13 cellular contexts compared by ENCODE assay signal in genomic region chr11:32154275-32154674, GRCh38.
DNase-seq lines count a peak whose midpoint lies in the region; ATAC-seq, FAIRE-seq and TF ChIP-seq lines count a peak whose summit lies in the region.
"Had no signal": no experiment of that assay in that cellular context is flagged by ENCODE, and none has a peak within 500 bp of the region (broad histone marks: within the 10 kb centered on the region; RNA-seq: fewer than 3 reads in every experiment).

No MANE protein-coding gene starts in this region.

- H3K9me3 Mint-ChIP-seq in activated CD4-positive, alpha-beta T cell treated with anti-CD3 and anti-CD28 coated beads for 36 hours (ENCODE audit: low read depth), result peaks cover 4% of the 10 kb centered on the region
- H3K9me3 Mint-ChIP-seq: activated naive CD4-positive, alpha-beta T cell treated with anti-CD3 and anti-CD28 coated beads, Interleukin-2, amount 50 U/mL, for 24 hours had no signal

- intact Hi-C loops in heart right ventricle (cut with DNase I) (loop anchor here in 1 of 10 donors (5.0 kb wide), 1 partner anchor 62 kb away; the partner anchor contains the start of gene RCN1), mucosa of descending colon (cut with DNase I, micrococcal nuclease) (no loop called here), right cardiac atrium (cut with DNase I) (no loop called here)
- intact Hi-C loops in activated CD4-positive, alpha-beta T cell treated with anti-CD3 and anti-CD28 coated beads for 36 hours (cut with DNase I, micrococcal nuclease), result no loop called here

- H3K27me3 ChIP-seq in cardiac muscle cell, result no peaks in the 10 kb centered on the region
- peaks cover 0 to 6% (median 0%) of the 10 kb centered on the region in 7 donors for H3K27me3 ChIP-seq in heart right ventricle
- no peaks in the 10 kb centered on the region for H3K27me3 ChIP-seq in right cardiac atrium (ENCODE audit: control insufficient read depth, insufficient read depth)

- POLR2A ChIA-PET in activated CD4-positive, alpha-beta T cell treated with anti-CD3 and anti-CD28 coated beads for 36 hours (lab: Charles Lee), result no interaction called here

- H3K36me3 ChIP-seq in cardiac muscle cell (no peaks in the 10 kb centered on the region), heart right ventricle (no peaks in the 10 kb centered on the region), mucosa of descending colon (ENCODE audit: low read depth) (no peaks in the 10 kb centered on the region)

- CTCF ChIA-PET in activated CD4-positive, alpha-beta T cell treated with anti-CD3 and anti-CD28 coated beads for 36 hours (lab: Charles Lee), result interaction anchor here (0.5 to 1.4 kb wide), 5 partner anchors 21 to 223 kb away, joined by 3 read pairs; no protein-coding TSS in a partner anchor

- TF ChIP-seq CTCF in cardiac muscle cell (IDR thresholded peaks at IDR 0.05; ENCODE audit: low read depth, low read length), result peak; percentile 31
- no peak for TF ChIP-seq CTCF in heart right ventricle (IDR thresholded peaks at IDR 0.05)
- no peak for TF ChIP-seq CTCF in cardiac fibroblast (IDR thresholded peaks at IDR 0.05; ENCODE audit: low read depth, low read length)
- TF ChIP-seq CTCF in mucosa of descending colon (IDR thresholded peaks at IDR 0.05), result no peak

- DNase-seq in cardiac muscle cell (ENCODE audit: low read depth in 1 of 2, low spot score in 1 of 2) (peak in 1 of 2 donors; percentile 64), heart right ventricle (no peak), HTR-8/SVneo (ENCODE audit: insufficient read length, low spot score) (peak; percentile 20), cardiac fibroblast (ENCODE audit: low read depth in 2 of 2) (peak; percentile 34 to 55), mucosa of descending colon (no peak), right cardiac atrium (no peak)
- DNase-seq in activated CD4-positive, alpha-beta T cell treated with anti-CD3 and anti-CD28 coated beads for 36 hours, result no peak
- DNase-seq: glutamatergic neuron; stimulated activated naive CD4-positive, alpha-beta T cell had no signal

- H3K4me1 ChIP-seq in cardiac muscle cell (ENCODE audit: low read depth) (no peaks in the 10 kb centered on the region), heart right ventricle (peaks cover 0 to 35% (median 0%) of the 10 kb centered on the region in 9 donors), mucosa of descending colon (ENCODE audit: low read depth) (no peaks in the 10 kb centered on the region), right cardiac atrium (ENCODE audit: control insufficient read depth, insufficient read depth, low read length) (no peaks in the 10 kb centered on the region)

- H3K27ac ChIP-seq in cardiac muscle cell, result no peak overlapping the region
- H3K27ac ChIP-seq in heart right ventricle, result peak overlapping the region in 1 of 10 donors; percentile 74
- no peak overlapping the region for H3K27ac ChIP-seq in right cardiac atrium (ENCODE audit: low read length)
- H3K27ac ChIP-seq: KMS-11, SK-N-MC had no signal

- no peaks in the 10 kb centered on the region for H3K4me1 Mint-ChIP-seq in activated CD4-positive, alpha-beta T cell treated with anti-CD3 and anti-CD28 coated beads for 36 hours
- H3K4me1 Mint-ChIP-seq: activated naive CD4-positive, alpha-beta T cell treated with anti-CD3 and anti-CD28 coated beads, Interleukin-2, amount 50 U/mL, for 24 hours had no signal

- H3K27ac Mint-ChIP-seq in activated CD4-positive, alpha-beta T cell treated with anti-CD3 and anti-CD28 coated beads for 36 hours, result no peak overlapping the region
- H3K27ac Mint-ChIP-seq: activated naive CD4-positive, alpha-beta T cell treated with anti-CD3 and anti-CD28 coated beads, Interleukin-2, amount 50 U/mL, for 24 hours had no signal

- H3K27me3 Mint-ChIP-seq in activated CD4-positive, alpha-beta T cell treated with anti-CD3 and anti-CD28 coated beads for 36 hours, result peaks cover 33% of the 10 kb centered on the region

- H3K4me3 Mint-ChIP-seq in activated CD4-positive, alpha-beta T cell treated with anti-CD3 and anti-CD28 coated beads for 36 hours, result no peak overlapping the region
- H3K4me3 Mint-ChIP-seq: activated naive CD4-positive, alpha-beta T cell treated with anti-CD3 and anti-CD28 coated beads, Interleukin-2, amount 50 U/mL, for 24 hours had no signal

- no peak for FAIRE-seq in HTR-8/SVneo (lab: Jason Lieb, UNC)

- 73 to 85% methylated on average over 2 of the region's 2 CpGs for WGBS in heart right ventricle, 2 donors
- 74% methylated on average over 2 of the region's 2 CpGs for WGBS in right cardiac atrium

- H3K4me3 ChIP-seq in cardiac muscle cell, result no peak overlapping the region
- H3K4me3 ChIP-seq in heart right ventricle, result no peak overlapping the region
- H3K4me3 ChIP-seq in cardiac fibroblast (replicated peaks in 1 of 2; ENCODE audit: low read depth in 2 of 2, low read length in 2 of 2), result no peak overlapping the region
- H3K4me3 ChIP-seq in mucosa of descending colon, result no peak overlapping the region
- no peak overlapping the region for H3K4me3 ChIP-seq in right cardiac atrium (ENCODE audit: low read length)
- H3K4me3 ChIP-seq: SK-N-MC had no signal

- H3K36me3 Mint-ChIP-seq in activated CD4-positive, alpha-beta T cell treated with anti-CD3 and anti-CD28 coated beads for 36 hours (ENCODE audit: low read depth), result no peaks in the 10 kb centered on the region
- H3K36me3 Mint-ChIP-seq: activated naive CD4-positive, alpha-beta T cell treated with anti-CD3 and anti-CD28 coated beads, Interleukin-2, amount 50 U/mL, for 24 hours had no signal

- no peaks in the 10 kb centered on the region for H3K9me3 ChIP-seq in cardiac muscle cell (ENCODE audit: low read depth)
- H3K9me3 ChIP-seq in heart right ventricle, result peaks cover 0 to 12% (median 0%) of the 10 kb centered on the region in 11 donors
- H3K9me3 ChIP-seq in mucosa of descending colon, result no peaks in the 10 kb centered on the region
- no peaks in the 10 kb centered on the region for H3K9me3 ChIP-seq in right cardiac atrium (ENCODE audit: control insufficient read depth, low read length)

- no peak for ATAC-seq in heart right ventricle
- ATAC-seq in activated CD4-positive, alpha-beta T cell treated with anti-CD3 and anti-CD28 coated beads for 36 hours, result no peak
- no peak for ATAC-seq in mucosa of descending colon
- ATAC-seq in right cardiac atrium, result no peak
- ATAC-seq in GM18867 (IDR thresholded peaks at IDR 0.05; ENCODE audit: unreplicated experiment), result no peak

Comparison
In these comparisons a context has a peak if more than half of its experiments do, and no peak if none do; other contexts are left out.
1. DNase-seq: peak in HTR-8/SVneo (single experiment) and cardiac fibroblast (2 of 2); none in heart right ventricle (0 of 2), activated CD4-positive, alpha-beta T cell treated with anti-CD3 and anti-CD28 coated beads for 36 hours (single experiment), mucosa of descending colon (0 of 3) and right cardiac atrium (0 of 3).